9 cellular contexts compared by ENCODE assay signal in the genomic region with DNA sequence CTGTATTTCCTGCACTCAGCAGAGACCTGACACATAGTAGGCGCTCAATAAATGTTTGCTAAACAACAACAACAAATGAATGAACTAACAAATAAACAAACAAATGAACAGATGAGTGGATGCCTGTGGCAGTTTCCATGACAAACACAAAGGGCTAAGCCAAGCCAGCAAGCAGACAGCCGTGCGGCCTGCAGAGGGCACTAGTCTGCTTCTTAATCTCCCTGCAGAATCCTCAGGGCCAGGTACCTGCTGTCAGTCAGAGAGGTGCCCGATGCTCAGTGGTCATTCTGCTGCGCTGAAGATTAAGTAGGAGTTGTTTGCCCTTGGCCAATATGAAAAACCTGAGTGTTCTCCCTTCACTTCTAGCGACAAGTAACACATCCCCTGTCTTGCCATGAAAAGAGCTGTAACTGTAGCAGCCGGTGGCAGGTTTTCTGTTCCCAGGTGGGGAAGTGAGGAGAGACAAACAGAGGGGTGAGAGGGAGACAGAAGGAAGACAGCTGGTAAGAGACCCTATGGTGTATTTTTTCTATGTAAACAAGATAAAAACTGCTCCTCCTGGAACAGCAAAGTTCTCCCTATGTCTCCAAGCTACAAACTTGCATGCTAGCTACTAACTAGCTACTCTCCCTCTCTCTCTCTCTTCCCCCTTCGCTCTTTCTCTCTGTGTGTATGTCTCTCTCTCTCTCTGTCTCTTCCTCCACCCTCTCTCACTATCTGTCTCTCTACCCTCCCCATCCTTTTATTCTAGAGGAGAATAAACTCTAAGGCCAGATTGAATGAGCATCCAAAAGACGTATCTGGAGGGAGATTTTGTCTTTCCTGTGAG. TPM values are rescaled to one million over a fixed set of nuclear protein-coding genes. Genes with fewer than 3 reads are reported as not detected.
A peak's percentile ranks its signal among the peaks of the same experiment; 100 is the strongest.
DNase-seq lines count a peak whose midpoint lies in the region; ATAC-seq and TF ChIP-seq lines count a peak whose summit lies in the region.
"Had no signal": no experiment of that assay in that cellular context is flagged by ENCODE, and none has a peak within 500 bp of the region (broad histone marks: within the 10 kb centered on the region; RNA-seq: fewer than 3 reads in every experiment).

A gene (plus strand): TSS at position 779 of the 829 bp plus-strand sequence. CDS start 112 bp downstream, outside the sequence.

- peak; percentile 7 for DNase-seq in DMS114 treated with DMSO at 0.1 percent for 48 hours (lab: John Stamatoyannopoulos, UW; ENCODE audit: unreplicated experiment)
- DNase-seq in M059J (ENCODE audit: low read depth) = peak; percentile 52
- peak; percentile 87 for DNase-seq in SW480 (ENCODE audit: low spot score)
- DNase-seq in MCF 10A (ENCODE audit: unreplicated experiment) = peak; percentile 68
- DNase-seq in left lobe of liver (ENCODE audit: low spot score) = peak; percentile 58
- DNase-seq in stimulated activated CD8-positive, alpha-beta memory T cell treated with anti-CD3 and anti-CD28 coated beads, Interleukin-4, amount 100 ng/mL, for 48 hours = peak; percentile 57
- DNase-seq in lower leg skin (ENCODE audit: low spot score in 2 of 2) = no peak

- no peaks in the 10 kb centered on the region for H3K9me3 Mint-ChIP-seq in MCF 10A (ENCODE audit: unreplicated experiment)
- H3K9me3 Mint-ChIP-seq: T-helper 1 cell treated with Interleukin-12 subunit alpha and Interleukin-12 subunit beta and Interleukin-4 antibody, amounts not matched to agents 30 μg/mL and 1 μg/mL, for 36 hours had no signal

- TF ChIP-seq CTCF in MCF 10A (IDR thresholded peaks at IDR 0.05; ENCODE audit: unreplicated experiment) (peak; percentile 72), lower leg skin (IDR thresholded peaks at IDR 0.05) (no peak)

- 24 to 28% methylated on average over 9 of the region's 9 CpGs for WGBS in lower leg skin, 2 donors

- no TSS peak for BruUV-seq in MCF 10A (replicated peaks; lab: Mats Ljungman, UMichigan)

- peak; percentile 70 for ATAC-seq in GM19463 (IDR thresholded peaks at IDR 0.05; ENCODE audit: unreplicated experiment)
- ATAC-seq in left lobe of liver = peak; percentile 97

- peaks cover 35% of the 10 kb centered on the region for H3K27me3 Mint-ChIP-seq in MCF 10A (ENCODE audit: insufficient read depth, unreplicated experiment)

- H3K4me3 ChIP-seq in lower leg skin (ENCODE audit: low read depth, poor library complexity, severe bottlenecking) = no peak within 1 kb of the TSS

- CTCF ChIA-PET in MCF 10A (lab: Yijun Ruan, JAX) = interaction anchor here (0.5 to 8.7 kb wide), 66 partner anchors 9 to 1479 kb away, joined by 3 to 115 read pairs (median 5); a partner anchor contains a TSS

- H3K4me1 Mint-ChIP-seq in MCF 10A (ENCODE audit: insufficient read depth, unreplicated experiment) = peaks cover 21% of the 10 kb centered on the region

- H3K27ac Mint-ChIP-seq in MCF 10A (ENCODE audit: low read depth, unreplicated experiment) = no peak within 1 kb of the TSS
- H3K27ac Mint-ChIP-seq: T-helper 1 cell treated with Interleukin-12 subunit alpha and Interleukin-12 subunit beta and Interleukin-4 antibody, amounts not matched to agents 30 μg/mL and 1 μg/mL, for 36 hours had no signal

- no peak for TF ChIP-seq POLR2A in lower leg skin (IDR thresholded peaks at IDR 0.05)

- POLR2A ChIA-PET in MCF 10A (lab: Yijun Ruan, JAX) = interaction anchor here (0.6 to 1.2 kb wide), 3 partner anchors 111 to 769 kb away, joined by 3 to 4 read pairs (median 3); no protein-coding TSS in a partner anchor

- intact Hi-C loops in MCF 10A (cut with micrococcal nuclease) (loop anchor here (1.0 to 5.0 kb wide), 2 partner anchors 61 to 96 kb away; no protein-coding TSS in a partner anchor), lower leg skin (cut with DNase I; ENCODE audit: low total_unique reads) (no loop called here)

- peaks cover 5% of the 10 kb centered on the region for H3K36me3 Mint-ChIP-seq in MCF 10A (ENCODE audit: insufficient read depth, unreplicated experiment)

- H3K4me3 Mint-ChIP-seq in MCF 10A (ENCODE audit: unreplicated experiment) = no peak within 1 kb of the TSS
- H3K4me3 Mint-ChIP-seq: T-helper 1 cell treated with Interleukin-12 subunit alpha and Interleukin-12 subunit beta and Interleukin-4 antibody, amounts not matched to agents 30 μg/mL and 1 μg/mL, for 36 hours had no signal

RNA-seq across cellular contexts. Expression of the gene that starts here (rescaled TPM):
- total RNA-seq in M059J (2014; rRNA removed; shearing (Covaris generic)) = not detected in 2 replicates
- total RNA-seq in MCF 10A (2022) (not detected in 2 replicates), left lobe of liver (not detected), lower leg skin (not detected)

Comparison
In these comparisons a context has a peak if more than half of its experiments do, and no peak if none do; other contexts are left out.
1. Peak in DNase-seq in M059J; RNA of the gene not detected or under 1 TPM.
2. Peak in DNase-seq in MCF 10A; RNA of the gene not detected or under 1 TPM.
3. Peak in DNase-seq and ATAC-seq in left lobe of liver; RNA of the gene not detected or under 1 TPM.
4. DNase-seq: peak in DMS114 treated with DMSO at 0.1 percent for 48 hours (single experiment), SW480 (single experiment) and stimulated activated CD8-positive, alpha-beta memory T cell treated with anti-CD3 and anti-CD28 coated beads, Interleukin-4, amount 100 ng/mL, for 48 hours (single experiment); none in lower leg skin (0 of 2).